ENCODE assay signal across 32 cellular contexts in the genomic region with DNA sequence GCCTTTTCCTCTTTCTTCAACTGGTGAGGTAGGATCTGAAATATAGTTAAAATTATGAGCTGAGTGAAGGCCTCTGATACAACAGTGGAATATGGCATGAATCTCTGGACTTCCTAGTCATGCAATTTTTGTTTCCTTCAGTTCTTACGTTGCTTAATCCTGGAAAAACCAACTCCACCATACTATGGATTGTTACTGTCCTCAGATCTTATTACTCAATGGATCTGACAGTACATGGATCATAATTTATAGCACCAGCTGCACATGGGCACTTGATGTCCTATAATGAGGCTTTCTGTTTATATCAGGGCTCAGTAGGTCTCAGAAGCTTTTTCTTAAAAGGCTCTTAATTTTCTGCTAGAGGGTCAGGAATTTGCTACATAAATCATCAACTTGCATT.
"Had no signal": no experiment of that assay in that cellular context is flagged by ENCODE, and none has a peak within 500 bp of the region (broad histone marks: within the 10 kb centered on the region; RNA-seq: fewer than 3 reads in every experiment).

No MANE protein-coding gene starts in this region.

- H3K4me1 Mint-ChIP-seq: activated CD4-positive, alpha-beta T cell treated with anti-CD3 and anti-CD28 coated beads for 36 hours; activated CD4-positive, alpha-beta T cell treated with anti-CD3 and anti-CD28 coated beads, Interleukin-2, amount 10 ng/mL, durations not matched to agents 24 days and 14 days; activated CD8-positive, alpha-beta memory T cell treated with anti-CD3 and anti-CD28 coated beads, Interleukin-2, amount 10 ng/mL, durations not matched to agents 7 days and 5 days; activated naive CD4-positive, alpha-beta T cell treated with anti-CD3 and anti-CD28 coated beads, Interleukin-2, amount 50 U/mL, for 24 hours; activated naive CD8-positive, alpha-beta T cell treated with anti-CD3 and anti-CD28 coated beads for 36 hours; activated naive CD8-positive, alpha-beta T cell treated with anti-CD3 and anti-CD28 coated beads, Interleukin-2, amount 50 U/mL, for 24 hours had no signal

- H3K9me3 ChIP-seq: adrenal gland, body of pancreas, esophagus squamous epithelium, gastrocnemius medialis had no signal

- H3K27ac ChIP-seq: adrenal gland, body of pancreas, epithelial cell of prostate, esophagus squamous epithelium, foreskin keratinocyte, gastrocnemius medialis, heart left ventricle had no signal

- H3K27ac Mint-ChIP-seq: activated CD4-positive, alpha-beta memory T cell treated with anti-CD3 and anti-CD28 coated beads for 36 hours; activated CD4-positive, alpha-beta T cell treated with anti-CD3 and anti-CD28 coated beads for 36 hours; activated CD4-positive, alpha-beta T cell treated with anti-CD3 and anti-CD28 coated beads, Interleukin-2, amount 10 ng/mL, durations not matched to agents 24 days and 14 days; activated CD8-positive, alpha-beta memory T cell treated with anti-CD3 and anti-CD28 coated beads, Interleukin-2, amount 10 ng/mL, durations not matched to agents 7 days and 5 days; activated CD8-positive, alpha-beta T cell treated with anti-CD3 and anti-CD28 coated beads, Interleukin-2, amount 10 ng/mL, durations not matched to agents 7 days and 5 days; activated naive CD4-positive, alpha-beta T cell treated with anti-CD3 and anti-CD28 coated beads for 36 hours; activated naive CD4-positive, alpha-beta T cell treated with anti-CD3 and anti-CD28 coated beads, Interleukin-2, amount 50 U/mL, for 24 hours; activated naive CD8-positive, alpha-beta T cell treated with anti-CD3 and anti-CD28 coated beads for 36 hours; activated naive CD8-positive, alpha-beta T cell treated with anti-CD3 and anti-CD28 coated beads, Interleukin-2, amount 50 U/mL, for 24 hours; activated T-helper 1 cell treated with anti-CD3 and anti-CD28 coated beads, Interleukin-12 subunit alpha, Interleukin-12 subunit beta, Interleukin-2, Interleukin-4 antibody, amounts not matched to agents 30 ng/mL and 10 ng/mL and 1 ng/mL, durations not matched to agents 14 hours and 24 hours and 36 hours; activated T-helper 2 cell treated with anti-CD3 and anti-CD28 coated beads, Interferon-gamma antibody, Interleukin-2, Interleukin-4, amounts not matched to agents 10 μg/mL and 5 μg/mL and 100 μg/mL, durations not matched to agents 14 hours and 24 hours and 36 hours had no signal

- H3K27me3 Mint-ChIP-seq: activated CD4-positive, alpha-beta memory T cell treated with anti-CD3 and anti-CD28 coated beads for 36 hours; activated CD4-positive, alpha-beta T cell treated with anti-CD3 and anti-CD28 coated beads for 36 hours; activated CD4-positive, alpha-beta T cell treated with anti-CD3 and anti-CD28 coated beads, Interleukin-2, amount 10 ng/mL, durations not matched to agents 24 days and 14 days; activated CD8-positive, alpha-beta memory T cell treated with anti-CD3 and anti-CD28 coated beads, Interleukin-2, amount 10 ng/mL, durations not matched to agents 7 days and 5 days; activated naive CD4-positive, alpha-beta T cell treated with anti-CD3 and anti-CD28 coated beads, Interleukin-2, amount 50 U/mL, for 24 hours; activated naive CD8-positive, alpha-beta T cell treated with anti-CD3 and anti-CD28 coated beads for 36 hours; activated naive CD8-positive, alpha-beta T cell treated with anti-CD3 and anti-CD28 coated beads, Interleukin-2, amount 50 U/mL, for 24 hours had no signal

- ATAC-seq: activated CD4-positive, alpha-beta T cell treated with anti-CD3 and anti-CD28 coated beads for 36 hours; activated CD8-positive, alpha-beta memory T cell treated with anti-CD3 and anti-CD28 coated beads, Interleukin-2, amount 10 ng/mL, durations not matched to agents 7 days and 5 days; activated CD8-positive, alpha-beta T cell treated with anti-CD3 and anti-CD28 coated beads, Interleukin-2, amount 10 ng/mL, durations not matched to agents 7 days and 5 days; activated naive CD8-positive, alpha-beta T cell treated with anti-CD3 and anti-CD28 coated beads, Interleukin-2, amount 50 U/mL, for 24 hours; body of pancreas; foreskin keratinocyte; gastrocnemius medialis; heart left ventricle had no signal

- H3K36me3 ChIP-seq: adrenal gland, esophagus squamous epithelium, gastrocnemius medialis, heart left ventricle had no signal

- H3K4me1 ChIP-seq: adrenal gland, body of pancreas, esophagus squamous epithelium, foreskin keratinocyte, gastrocnemius medialis, heart left ventricle had no signal

- H3K9me3 Mint-ChIP-seq: activated CD4-positive, alpha-beta T cell treated with anti-CD3 and anti-CD28 coated beads, Interleukin-2, amount 10 ng/mL, durations not matched to agents 24 days and 14 days; activated naive CD4-positive, alpha-beta T cell treated with anti-CD3 and anti-CD28 coated beads, Interleukin-2, amount 50 U/mL, for 24 hours; activated naive CD8-positive, alpha-beta T cell treated with anti-CD3 and anti-CD28 coated beads, Interleukin-2, amount 50 U/mL, for 24 hours had no signal

- H3K27me3 ChIP-seq: adrenal gland, body of pancreas, esophagus squamous epithelium, foreskin keratinocyte, gastrocnemius medialis, heart left ventricle had no signal

- H3K4me3 Mint-ChIP-seq: activated CD4-positive, alpha-beta memory T cell treated with anti-CD3 and anti-CD28 coated beads for 36 hours; activated CD4-positive, alpha-beta T cell treated with anti-CD3 and anti-CD28 coated beads for 36 hours; activated CD4-positive, alpha-beta T cell treated with anti-CD3 and anti-CD28 coated beads, Interleukin-2, amount 10 ng/mL, durations not matched to agents 24 days and 14 days; activated CD8-positive, alpha-beta memory T cell treated with anti-CD3 and anti-CD28 coated beads, Interleukin-2, amount 10 ng/mL, durations not matched to agents 7 days and 5 days; activated CD8-positive, alpha-beta T cell treated with anti-CD3 and anti-CD28 coated beads, Interleukin-2, amount 10 ng/mL, durations not matched to agents 7 days and 5 days; activated naive CD4-positive, alpha-beta T cell treated with anti-CD3 and anti-CD28 coated beads for 36 hours; activated naive CD4-positive, alpha-beta T cell treated with anti-CD3 and anti-CD28 coated beads, Interleukin-2, amount 50 U/mL, for 24 hours; activated naive CD8-positive, alpha-beta T cell treated with anti-CD3 and anti-CD28 coated beads for 36 hours; activated naive CD8-positive, alpha-beta T cell treated with anti-CD3 and anti-CD28 coated beads, Interleukin-2, amount 50 U/mL, for 24 hours; activated T-helper 1 cell treated with anti-CD3 and anti-CD28 coated beads, Interleukin-12 subunit alpha, Interleukin-12 subunit beta, Interleukin-2, Interleukin-4 antibody, amounts not matched to agents 30 ng/mL and 10 ng/mL and 1 ng/mL, durations not matched to agents 14 hours and 24 hours and 36 hours had no signal

- DNase-seq: activated CD4-positive, alpha-beta memory T cell treated with anti-CD3 and anti-CD28 coated beads for 36 hours; activated CD4-positive, alpha-beta T cell treated with anti-CD3 and anti-CD28 coated beads for 36 hours; activated CD4-positive, alpha-beta T cell treated with anti-CD3 and anti-CD28 coated beads, Interleukin-2, amount 10 ng/mL, durations not matched to agents 24 days and 14 days; activated CD4-positive, CD25-positive, alpha-beta regulatory T cell; activated CD4-positive, CD25-positive, alpha-beta regulatory T cell treated with anti-CD3 and anti-CD28 coated beads, Interleukin-2, amount 50 U/mL, for 72 hours; activated CD8-positive, alpha-beta memory T cell treated with anti-CD3 and anti-CD28 coated beads, Interleukin-2, amount 10 ng/mL, durations not matched to agents 7 days and 5 days; activated CD8-positive, alpha-beta memory T cell treated with anti-CD3 and anti-CD28 coated beads, Interleukin-2, amount 50 U/mL, for 4 hours; activated CD8-positive, alpha-beta T cell treated with anti-CD3 and anti-CD28 coated beads, Interleukin-2, amount 10 ng/mL, durations not matched to agents 7 days and 5 days; activated effector memory CD4-positive, alpha-beta T cell treated with anti-CD3 and anti-CD28 coated beads, Interleukin-2, amount 50 U/mL, for 16 hours; activated naive CD4-positive, alpha-beta T cell treated with anti-CD3 and anti-CD28 coated beads for 36 hours; activated naive CD8-positive, alpha-beta T cell treated with anti-CD3 and anti-CD28 coated beads for 36 hours; activated naive CD8-positive, alpha-beta T cell treated with anti-CD3 and anti-CD28 coated beads, Interleukin-2, amount 50 U/mL, for 24 hours; activated T-cell treated with anti-CD3 and anti-CD28 coated beads, Interleukin-2, amount 50 U/mL, for 1 hour; activated T-cell treated with anti-CD3 and anti-CD28 coated beads, Interleukin-2, amount 50 U/mL, for 48 hours; adrenal gland; amygdala; aorta; body of pancreas; caudate nucleus; cortex of kidney; dermis blood vessel endothelial cell; effector CD4-positive, alpha-beta T cell; esophagus squamous epithelium; foreskin keratinocyte; gastrocnemius medialis; glutamatergic neuron; heart left ventricle; T-helper 2 cell had no signal

- H3K4me3 ChIP-seq: adrenal gland, body of pancreas, esophagus squamous epithelium, gastrocnemius medialis, heart left ventricle had no signal

- H3K36me3 Mint-ChIP-seq: activated CD4-positive, alpha-beta memory T cell treated with anti-CD3 and anti-CD28 coated beads for 36 hours; activated CD8-positive, alpha-beta memory T cell treated with anti-CD3 and anti-CD28 coated beads, Interleukin-2, amount 10 ng/mL, durations not matched to agents 7 days and 5 days; activated naive CD4-positive, alpha-beta T cell treated with anti-CD3 and anti-CD28 coated beads, Interleukin-2, amount 50 U/mL, for 24 hours; activated naive CD8-positive, alpha-beta T cell treated with anti-CD3 and anti-CD28 coated beads for 36 hours had no signal
